Comparison of ENCODE assay signal across 31 cellular contexts in the genomic region with DNA sequence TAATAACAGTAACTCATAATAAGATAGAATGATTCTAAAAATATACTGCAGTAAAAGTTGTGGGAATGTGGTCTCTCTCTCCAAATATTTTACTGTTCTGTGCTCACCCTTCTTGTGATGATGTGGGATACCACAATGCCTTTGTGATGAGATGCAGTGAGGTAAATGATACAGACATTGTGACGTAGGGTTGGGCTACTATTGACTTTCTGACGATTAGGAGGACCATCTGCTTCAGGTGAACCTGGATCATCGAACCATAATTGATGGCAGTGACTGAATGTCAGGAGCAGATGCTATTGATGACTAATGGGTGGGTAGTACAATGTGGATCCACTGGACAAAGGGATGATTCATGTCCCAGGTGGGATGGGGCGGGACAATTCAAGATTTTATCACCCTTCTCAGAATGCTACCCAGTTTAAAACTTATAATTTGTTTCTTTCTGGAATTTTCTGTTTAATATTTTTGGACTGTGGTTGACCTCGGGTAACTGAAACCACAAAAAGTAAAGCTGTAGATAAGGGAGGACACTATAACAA.
DNase-seq lines count a peak whose midpoint lies in the region; ATAC-seq, FAIRE-seq and TF ChIP-seq lines count a peak whose summit lies in the region.
"Had no signal": no experiment of that assay in that cellular context is flagged by ENCODE, and none has a peak within 500 bp of the region (broad histone marks: within the 10 kb centered on the region; RNA-seq: fewer than 3 reads in every experiment).

No MANE protein-coding gene starts in this region.

- no peaks in the 10 kb centered on the region for H3K36me3 ChIP-seq in BLaER1 treated with 17β-estradiol and CSF1 and Interleukin-3, amounts not matched to agents 10 nM and 100 nM
- no peaks in the 10 kb centered on the region for H3K36me3 ChIP-seq in K562 (ENCODE audit: control insufficient read depth, insufficient read depth, low read length)
- H3K36me3 ChIP-seq: adrenal gland, cardiac muscle cell, tibial artery had no signal

- no peaks in the 10 kb centered on the region for H3K36me3 Mint-ChIP-seq in activated CD4-positive, alpha-beta T cell treated with anti-CD3 and anti-CD28 coated beads for 36 hours (ENCODE audit: low read depth)
- H3K36me3 Mint-ChIP-seq: naive thymus-derived CD8-positive, alpha-beta T cell had no signal

- H3K27me3 ChIP-seq in BLaER1 treated with 17β-estradiol and CSF1 and Interleukin-3, amounts not matched to agents 10 nM and 100 nM = no peaks in the 10 kb centered on the region
- no peaks in the 10 kb centered on the region for H3K27me3 ChIP-seq in K562 (ENCODE audit: control insufficient read depth in 2 of 2, insufficient read depth in 2 of 2, low read length in 2 of 2)
- H3K27me3 ChIP-seq: adrenal gland, cardiac muscle cell, hepatocyte, tibial artery had no signal

- H3K4me3 ChIP-seq in BLaER1 treated with 17β-estradiol and CSF1 and Interleukin-3, amounts not matched to agents 10 nM and 100 nM = no peak overlapping the region
- H3K4me3 ChIP-seq in K562 = no peak overlapping the region
- H3K4me3 ChIP-seq: adrenal gland, cardiac muscle cell, hepatocyte, skin epidermis, tibial artery had no signal

- no peaks in the 10 kb centered on the region for H3K79me2 ChIP-seq in K562 (ENCODE audit: control insufficient read depth, insufficient read depth, low read length)
- H3K79me2 ChIP-seq: hepatocyte had no signal

- 25% methylated on average over 5 of the region's 5 CpGs for WGBS in K562 (ENCODE audit: insufficient coverage, low coverage, missing lambda C conversion rate)

- TF ChIP-seq CTCF in K562 (IDR thresholded peaks at IDR 0.05 in 2 of 3, conservative IDR thresholded peaks at IDR 0.05 in 1 of 3; ENCODE audit: insufficient read depth in 2 of 3, low read depth in 1 of 3, low read length in 3 of 3) = no peak

- FAIRE-seq in K562 (lab: Jason Lieb, UNC) (peak; percentile 42), GM12891 (lab: Jason Lieb, UNC) (no peak)
- FAIRE-seq: frontal cortex, GM18507, H54 had no signal

- no peak for TF ChIP-seq POLR2A in K562 (conservative IDR thresholded peaks at IDR 0.05)
- no peak for TF ChIP-seq POLR2A in GM12891 (IDR thresholded peaks at IDR 0.05; ENCODE audit: low read depth, low read length)

- no TSS peak for BruUV-seq in K562 (replicated peaks; lab: Mats Ljungman, UMichigan)

- intact Hi-C loops in K562 (cut with micrococcal nuclease) = loop anchor here (2.0 to 10.0 kb wide), 4 partner anchors 37 to 282 kb away; a partner anchor contains a TSS
- intact Hi-C loops in activated CD4-positive, alpha-beta T cell treated with anti-CD3 and anti-CD28 coated beads for 36 hours (cut with DNase I, micrococcal nuclease) = no loop called here

- CTCF ChIA-PET in K562 (lab: Yijun Ruan, JAX; ENCODE audit: low intra/inter-chr PET ratio) = no interaction called here
- CTCF ChIA-PET in activated CD4-positive, alpha-beta T cell treated with anti-CD3 and anti-CD28 coated beads for 36 hours (lab: Charles Lee) = no interaction called here

- H3K27ac ChIP-seq in BLaER1 treated with 17β-estradiol and CSF1 and Interleukin-3, amounts not matched to agents 10 nM and 100 nM = no peak overlapping the region
- H3K27ac ChIP-seq in K562 (ENCODE audit: extremely low read depth, low read depth, low read length) = no peak overlapping the region
- H3K27ac ChIP-seq: adrenal gland, hepatocyte, skin epidermis, VCaP had no signal

- ATAC-seq in K562 = no peak
- ATAC-seq in activated CD4-positive, alpha-beta T cell treated with anti-CD3 and anti-CD28 coated beads for 36 hours = no peak
- ATAC-seq: esophagus mucosa; naive thymus-derived CD8-positive, alpha-beta T cell; T-helper 17 cell had no signal

- no peak overlapping the region for H3K4me3 Mint-ChIP-seq in activated CD4-positive, alpha-beta T cell treated with anti-CD3 and anti-CD28 coated beads for 36 hours
- H3K4me3 Mint-ChIP-seq: naive thymus-derived CD8-positive, alpha-beta T cell; T-helper 17 cell had no signal

- DNase-seq in OCI-M1 (lab: John Stamatoyannopoulos, UW) (peak; percentile 43), K562 (ENCODE audit: extremely low read depth in 1 of 4, low spot score in 3 of 4) (no peak), kidney tubule cell (ENCODE audit: low spot score) (peak; percentile 30), GM12891 (ENCODE audit: insufficient read length, low spot score) (no peak), AG20443 (ENCODE audit: low spot score) (no peak)
- no peak for DNase-seq in activated CD4-positive, alpha-beta T cell treated with anti-CD3 and anti-CD28 coated beads for 36 hours
- DNase-seq: activated CD4-positive, alpha-beta T cell treated with anti-CD3 and anti-CD28 coated beads for 48 hours; activated CD8-positive, alpha-beta memory T cell treated with anti-CD3 and anti-CD28 coated beads for 24 hours; activated T-cell treated with anti-CD3 and anti-CD28 coated beads, Interleukin-2, amount 50 U/mL, for 1 hour; adrenal gland; C1 segment of cervical spinal cord; Caco-2; DMS79 treated with DMSO at 0.1 percent for 48 hours; left ventricle myocardium superior; naive thymus-derived CD8-positive, alpha-beta T cell; NCI-H1105 treated with DMSO at 0.1 percent for 48 hours; NCI-H2029 treated with DMSO at 0.1 percent for 48 hours; SK-N-SH; stimulated activated CD4-positive, alpha-beta T cell treated with anti-CD3 and anti-CD28 coated beads, Interleukin-1b, Interleukin-23, amount 100 ng/mL, for 48 hours; stimulated activated CD8-positive, alpha-beta memory T cell treated with anti-CD3 and anti-CD28 coated beads, Interleukin-4, amount 100 ng/mL, for 48 hours; T-helper 17 cell; tibial artery had no signal

- peaks cover 6% of the 10 kb centered on the region for H3K4me1 Mint-ChIP-seq in activated CD4-positive, alpha-beta T cell treated with anti-CD3 and anti-CD28 coated beads for 36 hours

- in situ Hi-C loops in K562 (cut with MboI) = no loop called here

- no peaks in the 10 kb centered on the region for H3K9me1 ChIP-seq in K562 (ENCODE audit: control insufficient read depth, insufficient read depth, low read length)

- H3K9me3 Mint-ChIP-seq in activated CD4-positive, alpha-beta T cell treated with anti-CD3 and anti-CD28 coated beads for 36 hours (ENCODE audit: low read depth) = no peaks in the 10 kb centered on the region
- H3K9me3 Mint-ChIP-seq: naive thymus-derived CD8-positive, alpha-beta T cell had no signal

- POLR2A ChIA-PET in K562 (lab: Yijun Ruan, JAX) = interaction anchor here (1.0 kb wide), 1 partner anchor 12 kb away, joined by 3 read pairs; no protein-coding TSS in a partner anchor
- POLR2A ChIA-PET in activated CD4-positive, alpha-beta T cell treated with anti-CD3 and anti-CD28 coated beads for 36 hours (lab: Charles Lee) = no interaction called here

- H3K9ac ChIP-seq in BLaER1 treated with 17β-estradiol and CSF1 and Interleukin-3, amounts not matched to agents 10 nM and 100 nM = no peak overlapping the region
- no peak overlapping the region for H3K9ac ChIP-seq in K562 (ENCODE audit: insufficient read depth in 1 of 2, low read depth in 2 of 2, low read length in 2 of 2)
- H3K9ac ChIP-seq: SK-N-SH had no signal

- no peaks in the 10 kb centered on the region for H3K27me3 Mint-ChIP-seq in activated CD4-positive, alpha-beta T cell treated with anti-CD3 and anti-CD28 coated beads for 36 hours
- H3K27me3 Mint-ChIP-seq: naive thymus-derived CD8-positive, alpha-beta T cell had no signal

- H3K4me1 ChIP-seq in BLaER1 treated with 17β-estradiol and CSF1 and Interleukin-3, amounts not matched to agents 10 nM and 100 nM = peaks cover 24 to 33% (median 29%) of the 10 kb centered on the region in 10 experiments
- H3K4me1 ChIP-seq in K562 (replicated peaks in 1 of 2; ENCODE audit: control insufficient read depth in 2 of 2, insufficient read depth in 2 of 2, low read length in 2 of 2) = peaks cover 0 to 25% of the 10 kb centered on the region in 2 experiments; a peak in 3 of 5 replicates

- no peak for TF ChIP-seq EP300 in K562 (IDR thresholded peaks at IDR 0.05; ENCODE audit: low read length)

- H3K27ac Mint-ChIP-seq in activated CD4-positive, alpha-beta T cell treated with anti-CD3 and anti-CD28 coated beads for 36 hours = no peak overlapping the region
- H3K27ac Mint-ChIP-seq: naive thymus-derived CD8-positive, alpha-beta T cell; T-helper 17 cell had no signal

- TF ChIP-seq RAD21 in K562 (CRISPR knock-in tag; conservative IDR thresholded peaks at IDR 0.05 in 1 of 2, IDR thresholded peaks at IDR 0.05 in 1 of 2) = no peak

- H2AFZ ChIP-seq in K562 (ENCODE audit: low read depth, low read length) = no peak overlapping the region
- H2AFZ ChIP-seq: hepatocyte had no signal

- peak overlapping the region in 10 of 11 experiments; percentile 27 to 85 (median 58); a peak in 19 of 22 replicates for H3K4me2 ChIP-seq in BLaER1 treated with 17β-estradiol and CSF1 and Interleukin-3, amounts not matched to agents 10 nM and 100 nM
- no peak overlapping the region for H3K4me2 ChIP-seq in K562 (ENCODE audit: insufficient read depth, low read length)
- H3K4me2 ChIP-seq: hepatocyte, SK-N-SH had no signal

- H3K9me3 ChIP-seq in BLaER1 treated with 17β-estradiol and CSF1 and Interleukin-3, amounts not matched to agents 10 nM and 100 nM (replicated peaks in 1 of 11) = no peaks in the 10 kb centered on the region
- H3K9me3 ChIP-seq in K562 (replicated peaks; ENCODE audit: control insufficient read depth, insufficient read depth, low read depth, low read length) = no peaks in the 10 kb centered on the region
- H3K9me3 ChIP-seq: adrenal gland, SK-N-SH, tibial artery had no signal

- H4K20me1 ChIP-seq in BLaER1 treated with 17β-estradiol and CSF1 and Interleukin-3, amounts not matched to agents 10 nM and 100 nM = no peaks in the 10 kb centered on the region
- H4K20me1 ChIP-seq in K562 (replicated peaks; ENCODE audit: control insufficient read depth, insufficient read depth, low read length) = no peaks in the 10 kb centered on the region

TF ChIP-seq in K562, 482 proteins besides CTCF, POLR2A, EP300 and RAD21 (continues in another document):
- TF ChIP-seq MEIS2 (IDR thresholded peaks at IDR 0.05; ENCODE audit: partially characterized antibody) (peak; percentile 37), SNRNP70 (optimal IDR thresholded peaks at IDR 0.05; ENCODE audit: low read depth, low read length) (no peak), ZNF197 (CRISPR knock-in tag; IDR thresholded peaks at IDR 0.05; ENCODE audit: low read depth) (no peak), SRSF7 (optimal IDR thresholded peaks at IDR 0.05; ENCODE audit: low read depth, low read length) (no peak), GATAD2A (IDR thresholded peaks at IDR 0.05) (no peak), SOX6 (IDR thresholded peaks at IDR 0.05) (peak; percentile 81), SREBF2 (CRISPR knock-in tag; IDR thresholded peaks at IDR 0.05) (no peak)

TF ChIP-seq in GM12891, 5 proteins besides CTCF, POLR2A, EP300 and RAD21:
- TF ChIP-seq SPI1 (IDR thresholded peaks at IDR 0.05; ENCODE audit: low read depth, low read length) (no peak), POLR2AphosphoS5 (IDR thresholded peaks at IDR 0.05; ENCODE audit: low read depth, low read length) (no peak), POU2F2 (IDR thresholded peaks at IDR 0.05; ENCODE audit: low read depth, low read length) (no peak), TAF1 (IDR thresholded peaks at IDR 0.05; ENCODE audit: low read depth, low read length) (no peak), PAX5 (IDR thresholded peaks at IDR 0.05; ENCODE audit: insufficient read depth, low read length, severe bottlenecking) (no peak)

Comparison
In these comparisons a context has a peak if more than half of its experiments do, and no peak if none do; other contexts are left out.
1. DNase-seq: peak in OCI-M1 (single experiment) and kidney tubule cell (single experiment); none in K562 (0 of 4), activated CD4-positive, alpha-beta T cell treated with anti-CD3 and anti-CD28 coated beads for 36 hours (single experiment), GM12891 (single experiment) and AG20443 (single experiment).